ENCODE assay signal across 19 cellular contexts in the genomic region with DNA sequence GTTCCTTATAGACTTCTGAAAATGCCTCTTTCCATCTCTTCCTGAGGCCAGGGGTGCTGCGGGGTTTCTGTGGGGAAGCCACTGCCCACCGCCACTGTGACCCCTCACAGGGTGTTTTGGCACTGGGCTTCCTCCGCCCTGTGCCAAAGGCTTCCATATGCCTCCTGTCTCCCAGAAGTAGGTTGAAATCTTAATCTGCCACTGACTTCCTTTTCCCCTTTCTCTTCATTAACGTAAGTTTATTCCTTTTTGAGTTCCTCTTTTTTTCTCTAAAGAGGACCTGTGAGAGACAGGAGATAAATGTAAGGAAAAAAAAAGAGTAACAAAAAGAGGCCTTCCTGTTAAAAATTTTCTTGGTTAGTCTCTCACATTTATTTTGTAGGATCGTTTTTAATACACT.
DNase-seq lines count a peak whose midpoint lies in the region; ATAC-seq lines count a peak whose summit lies in the region.
"Had no signal": no experiment of that assay in that cellular context is flagged by ENCODE, and none has a peak within 500 bp of the region (broad histone marks: within the 10 kb centered on the region; RNA-seq: fewer than 3 reads in every experiment).

No MANE protein-coding gene starts in this region.

- peak overlapping the region; percentile 38 for H3K27ac Mint-ChIP-seq in activated naive CD8-positive, alpha-beta T cell treated with anti-CD3 and anti-CD28 coated beads for 36 hours
- H3K27ac Mint-ChIP-seq in stimulated activated effector memory CD8-positive, alpha-beta T cell treated with anti-CD3 and anti-CD28 coated beads, Interleukin-12 subunit alpha, Interleukin-12 subunit beta, amount 100 ng/mL, for 72 hours = peak overlapping the region; percentile 11
- H3K27ac Mint-ChIP-seq: dendritic cell treated with granulocyte-macrophage colony-stimulating factor and Interleukin-4, amounts not matched to agents 40 ng/mL and 50 ng/mL, for 4 days; naive thymus-derived CD4-positive, alpha-beta T cell; T-helper 2 cell treated with Interferon-gamma antibody and Interleukin-4, amounts not matched to agents 5 μg/mL and 100 μg/mL, for 36 hours; type B pancreatic cell had no signal

- peaks cover 17% of the 10 kb centered on the region for H3K4me1 Mint-ChIP-seq in activated naive CD8-positive, alpha-beta T cell treated with anti-CD3 and anti-CD28 coated beads for 36 hours
- peaks cover 30% of the 10 kb centered on the region for H3K4me1 Mint-ChIP-seq in stimulated activated effector memory CD8-positive, alpha-beta T cell treated with anti-CD3 and anti-CD28 coated beads, Interleukin-12 subunit alpha, Interleukin-12 subunit beta, amount 100 ng/mL, for 72 hours

- no peaks in the 10 kb centered on the region for H3K9me3 Mint-ChIP-seq in activated naive CD8-positive, alpha-beta T cell treated with anti-CD3 and anti-CD28 coated beads for 36 hours
- H3K9me3 Mint-ChIP-seq in stimulated activated effector memory CD8-positive, alpha-beta T cell treated with anti-CD3 and anti-CD28 coated beads, Interleukin-12 subunit alpha, Interleukin-12 subunit beta, amount 100 ng/mL, for 72 hours = no peaks in the 10 kb centered on the region
- H3K9me3 Mint-ChIP-seq: dendritic cell treated with granulocyte-macrophage colony-stimulating factor and Interleukin-4, amounts not matched to agents 40 ng/mL and 50 ng/mL, for 4 days; stimulated activated naive CD8-positive, alpha-beta T cell treated with anti-CD3 and anti-CD28 coated beads, Interleukin-15, amount 100 ng/mL, for 72 hours; type B pancreatic cell had no signal

- no peak overlapping the region for H3K4me3 Mint-ChIP-seq in activated naive CD8-positive, alpha-beta T cell treated with anti-CD3 and anti-CD28 coated beads for 36 hours
- H3K4me3 Mint-ChIP-seq in stimulated activated effector memory CD8-positive, alpha-beta T cell treated with anti-CD3 and anti-CD28 coated beads, Interleukin-12 subunit alpha, Interleukin-12 subunit beta, amount 100 ng/mL, for 72 hours = peak overlapping the region; percentile 9
- H3K4me3 Mint-ChIP-seq: dendritic cell treated with granulocyte-macrophage colony-stimulating factor and Interleukin-4, amounts not matched to agents 40 ng/mL and 50 ng/mL, for 4 days; type B pancreatic cell had no signal

- ATAC-seq in stimulated activated effector memory CD8-positive, alpha-beta T cell treated with anti-CD3 and anti-CD28 coated beads, Interleukin-12 subunit alpha, Interleukin-12 subunit beta, amount 100 ng/mL, for 72 hours = no peak
- ATAC-seq in GM21717 (IDR thresholded peaks at IDR 0.05; ENCODE audit: unreplicated experiment) = no peak

- peak; percentile 2 for DNase-seq in NK-92 treated with Interleukin-12 subunit alpha and Interleukin-12 subunit beta, amount 100 ng/mL, for 24 hours (lab: John Stamatoyannopoulos, UW)
- DNase-seq in NK-92 (lab: John Stamatoyannopoulos, UW; ENCODE audit: unreplicated experiment) (no peak), NOMO-1 treated with DMSO at 0.1 percent for 48 hours (lab: John Stamatoyannopoulos, UW; ENCODE audit: unreplicated experiment) (peak; percentile 73), NCI-H1930 (lab: John Stamatoyannopoulos, UW) (no peak)
- no peak for DNase-seq in activated naive CD8-positive, alpha-beta T cell treated with anti-CD3 and anti-CD28 coated beads for 36 hours
- DNase-seq in stimulated activated effector memory CD8-positive, alpha-beta T cell treated with anti-CD3 and anti-CD28 coated beads, Interleukin-12 subunit alpha, Interleukin-12 subunit beta, amount 100 ng/mL, for 72 hours (ENCODE audit: low spot score in 2 of 2) = no peak
- DNase-seq in stimulated activated CD4-positive, alpha-beta T cell treated with anti-CD3 and anti-CD28 coated beads, Interleukin-4, amount 100 ng/mL, for 24 hours = no peak
- DNase-seq: activated CD4-positive, alpha-beta T cell treated with anti-CD3 and anti-CD28 coated beads for 1 hour; BE2C; MM.1S; naive thymus-derived CD4-positive, alpha-beta T cell; NCI-H2107; NCI-H510A; sigmoid colon had no signal

- H3K36me3 Mint-ChIP-seq in activated naive CD8-positive, alpha-beta T cell treated with anti-CD3 and anti-CD28 coated beads for 36 hours = peaks cover 3% of the 10 kb centered on the region
- H3K36me3 Mint-ChIP-seq in stimulated activated effector memory CD8-positive, alpha-beta T cell treated with anti-CD3 and anti-CD28 coated beads, Interleukin-12 subunit alpha, Interleukin-12 subunit beta, amount 100 ng/mL, for 72 hours = no peaks in the 10 kb centered on the region
- H3K36me3 Mint-ChIP-seq: type B pancreatic cell had no signal

- H3K27me3 Mint-ChIP-seq in activated naive CD8-positive, alpha-beta T cell treated with anti-CD3 and anti-CD28 coated beads for 36 hours = no peaks in the 10 kb centered on the region
- H3K27me3 Mint-ChIP-seq: dendritic cell treated with granulocyte-macrophage colony-stimulating factor and Interleukin-4, amounts not matched to agents 40 ng/mL and 50 ng/mL, for 4 days; stimulated activated naive CD8-positive, alpha-beta T cell treated with anti-CD3 and anti-CD28 coated beads, Interleukin-15, amount 100 ng/mL, for 72 hours; type B pancreatic cell had no signal

Comparison
In these comparisons a context has a peak if more than half of its experiments do, and no peak if none do; other contexts are left out.
1. DNase-seq: peak in NK-92 treated with Interleukin-12 subunit alpha and Interleukin-12 subunit beta, amount 100 ng/mL, for 24 hours (single experiment) and NOMO-1 treated with DMSO at 0.1 percent for 48 hours (single experiment); none in NK-92 (single experiment), activated naive CD8-positive, alpha-beta T cell treated with anti-CD3 and anti-CD28 coated beads for 36 hours (single experiment), stimulated activated effector memory CD8-positive, alpha-beta T cell treated with anti-CD3 and anti-CD28 coated beads, Interleukin-12 subunit alpha, Interleukin-12 subunit beta, amount 100 ng/mL, for 72 hours (0 of 2), NCI-H1930 (0 of 2) and stimulated activated CD4-positive, alpha-beta T cell treated with anti-CD3 and anti-CD28 coated beads, Interleukin-4, amount 100 ng/mL, for 24 hours (single experiment).